7 cellular contexts compared by ENCODE assay signal in genomic region chr12:6688543-6688999, GRCh38. TPM values are rescaled to one million over a fixed set of nuclear protein-coding genes. Genes with fewer than 3 reads are reported as not detected.
A peak's percentile ranks its signal among the peaks of the same experiment; 100 is the strongest.
DNase-seq lines count a peak whose midpoint lies in the region; ATAC-seq, FAIRE-seq and TF ChIP-seq lines count a peak whose summit lies in the region.

No MANE protein-coding gene starts in this region.

- WGBS in ectodermal cell, 2 experiments = 0 to 1% methylated on average over 13 of the region's 13 CpGs

- DNase-seq in GM12891 (ENCODE audit: insufficient read length, low spot score) (no peak), T-helper 1 cell (peak in 3 of 5 donors; percentile 30 to 57 (median 33)), midbrain (lab: John Stamatoyannopoulos, UW) (peak; percentile 86), thoracic aorta (ENCODE audit: low spot score) (no peak), NCI-H2029 (lab: John Stamatoyannopoulos, UW) (no peak)

- H3K4me3 ChIP-seq in ectodermal cell (ENCODE audit: insufficient read depth, low read depth, low read length) (peak overlapping the region; percentile 85), thoracic aorta (peak overlapping the region; percentile 95)

- TF ChIP-seq CTCF in thoracic aorta (IDR thresholded peaks at IDR 0.05) = no peak

- no peak for FAIRE-seq in GM12891 (lab: Jason Lieb, UNC)

- H3K36me3 ChIP-seq in ectodermal cell (ENCODE audit: control insufficient read depth, insufficient read depth, low read length) = no peaks in the 10 kb centered on the region
- H3K36me3 ChIP-seq in thoracic aorta = peaks cover 3% of the 10 kb centered on the region

- no peaks in the 10 kb centered on the region for H3K27me3 ChIP-seq in ectodermal cell (ENCODE audit: control insufficient read depth, insufficient read depth, low read length, poor library complexity, severe bottlenecking)
- H3K27me3 ChIP-seq in thoracic aorta (replicated peaks; ENCODE audit: insufficient read depth) = no peaks in the 10 kb centered on the region

- no peaks in the 10 kb centered on the region for H3K9me3 ChIP-seq in ectodermal cell (ENCODE audit: control insufficient read depth, low read length)
- no peaks in the 10 kb centered on the region for H3K9me3 ChIP-seq in thoracic aorta

- H3K27ac ChIP-seq in ectodermal cell (ENCODE audit: insufficient read depth, low read depth, low read length, poor library complexity, severe bottlenecking) (peak overlapping the region; percentile 93), thoracic aorta (peak overlapping the region; percentile 94 to 99)

- no peak for TF ChIP-seq POLR2A in GM12891 (IDR thresholded peaks at IDR 0.05; ENCODE audit: low read depth, low read length)

- ATAC-seq in HG03060 (IDR thresholded peaks at IDR 0.05; ENCODE audit: low read depth, unreplicated experiment) (peak; percentile 9), thoracic aorta (ENCODE audit: insufficient number of reproducible peaks, low FRiP score, low read depth) (no peak)

- H3K4me1 ChIP-seq in ectodermal cell (ENCODE audit: control insufficient read depth, insufficient read depth, low read length) (peaks cover 13% of the 10 kb centered on the region), thoracic aorta (ENCODE audit: control insufficient read depth in 1 of 2, low read depth in 2 of 2) (peaks cover 31 to 52% of the 10 kb centered on the region in 2 donors)

TF ChIP-seq in GM12891, 5 proteins besides CTCF, POLR2A, EP300 and RAD21:
- TF ChIP-seq SPI1 (IDR thresholded peaks at IDR 0.05; ENCODE audit: low read depth, low read length) (0 out of 2 replicates have a peak, but pooled peaks have one; percentile 25), PAX5 (IDR thresholded peaks at IDR 0.05; ENCODE audit: insufficient read depth, low read length, severe bottlenecking) (no peak)
TF ChIP-seq in GM12891: peak in this region for 1.

RNA-seq across cellular contexts. Expression of gene ZNF384, which starts 0.6 kb away (rescaled TPM):
- 43.3 TPM for polyA plus RNA-seq in GM12891 (2012; ENCODE audit: low read depth, missing spikeins)
- polyA plus RNA-seq in ectodermal cell (2013, experiment 1 of 4) = 109 TPM
- 101 TPM for polyA plus RNA-seq in ectodermal cell (2013, experiment 2 of 4)
- polyA plus RNA-seq in ectodermal cell (2013, experiment 3 of 4) = 73.6 TPM
- polyA plus RNA-seq in ectodermal cell (2013, experiment 4 of 4) = 87.5 TPM
- 10 to 100 TPM; 36.8 to 45.3 TPM for total RNA-seq in thoracic aorta

RNA-seq across cellular contexts. Expression of gene PIANP, which starts 12.0 kb away (rescaled TPM):
- polyA plus RNA-seq in GM12891 (2012; ENCODE audit: low read depth, missing spikeins) = 0.23 TPM
- polyA plus RNA-seq in ectodermal cell (2013, experiment 1 of 4) = 19.1 TPM
- 24.0 TPM for polyA plus RNA-seq in ectodermal cell (2013, experiment 2 of 4)
- polyA plus RNA-seq in ectodermal cell (2013, experiment 3 of 4) = 16.9 TPM
- 21.6 TPM for polyA plus RNA-seq in ectodermal cell (2013, experiment 4 of 4)
- total RNA-seq in thoracic aorta = 1 to 10 TPM; 3.1 to 4.2 TPM

RNA-seq across cellular contexts. Expression of gene ING4, which starts 25.7 kb away (rescaled TPM):
- 35.4 TPM for polyA plus RNA-seq in GM12891 (2012; ENCODE audit: low read depth, missing spikeins)
- polyA plus RNA-seq in ectodermal cell (2013, experiment 1 of 4) = 62.1 TPM
- 70.1 TPM for polyA plus RNA-seq in ectodermal cell (2013, experiment 2 of 4)
- 51.5 TPM for polyA plus RNA-seq in ectodermal cell (2013, experiment 3 of 4)
- 66.0 TPM for polyA plus RNA-seq in ectodermal cell (2013, experiment 4 of 4)
- total RNA-seq in thoracic aorta = 10 to 100 TPM; 21.8 to 36.9 TPM

RNA-seq across cellular contexts. Expression of gene COPS7A, which starts 35.3 kb away (rescaled TPM):
- polyA plus RNA-seq in GM12891 (2012; ENCODE audit: low read depth, missing spikeins) = 36.6 TPM
- polyA plus RNA-seq in ectodermal cell (2013, experiment 1 of 4) = 29.4 TPM
- 25.8 TPM for polyA plus RNA-seq in ectodermal cell (2013, experiment 2 of 4)
- polyA plus RNA-seq in ectodermal cell (2013, experiment 3 of 4) = 26.1 TPM
- 34.7 TPM for polyA plus RNA-seq in ectodermal cell (2013, experiment 4 of 4)
- 10 to 100 TPM; 69.9 to 78.2 TPM for total RNA-seq in thoracic aorta

RNA-seq across cellular contexts. Expression of gene ACRBP, which starts 41.3 kb away (rescaled TPM):
- 0.87 TPM for polyA plus RNA-seq in GM12891 (2012; ENCODE audit: low read depth, missing spikeins)
- 10.5 TPM for polyA plus RNA-seq in ectodermal cell (2013, experiment 1 of 4)
- 6.0 TPM for polyA plus RNA-seq in ectodermal cell (2013, experiment 2 of 4)
- polyA plus RNA-seq in ectodermal cell (2013, experiment 3 of 4) = 3.3 TPM
- polyA plus RNA-seq in ectodermal cell (2013, experiment 4 of 4) = 6.0 TPM
- total RNA-seq in thoracic aorta = 1 to 10 TPM; 5.1 to 9.1 TPM

Comparison
In these comparisons a context has a peak if more than half of its experiments do, and no peak if none do; other contexts are left out.
1. DNase-seq: peak in T-helper 1 cell (3 of 5) and midbrain (single experiment); none in GM12891 (single experiment), thoracic aorta (single experiment) and NCI-H2029 (single experiment).